12 cellular contexts compared by ENCODE assay signal in genomic region chr2:164903944-164904343, GRCh38. TPM values are rescaled to one million over a fixed set of nuclear protein-coding genes. Genes with fewer than 3 reads are reported as not detected.
A peak's percentile ranks its signal among the peaks of the same experiment; 100 is the strongest.
DNase-seq lines count a peak whose midpoint lies in the region; ATAC-seq and TF ChIP-seq lines count a peak whose summit lies in the region.
"Had no signal": no experiment of that assay in that cellular context is flagged by ENCODE, and none has a peak within 500 bp of the region (broad histone marks: within the 10 kb centered on the region; RNA-seq: fewer than 3 reads in every experiment).

No MANE protein-coding gene starts in this region.

- intact Hi-C loops in Calu3 (cut with micrococcal nuclease; ENCODE audit: unreplicated experiment): loop anchor here (2.0 kb wide), 1 partner anchor 43 kb away; no protein-coding TSS in a partner anchor
- intact Hi-C loops in CD8-positive, alpha-beta T cell (cut with DNase I, micrococcal nuclease): no loop called here

- ATAC-seq in CD8-positive, alpha-beta T cell: no peak
- ATAC-seq in HG02938 (IDR thresholded peaks at IDR 0.05; ENCODE audit: unreplicated experiment): no peak

- no peaks in the 10 kb centered on the region for H3K27me3 ChIP-seq in CD8-positive, alpha-beta T cell (ENCODE audit: insufficient read depth, low read length)
- H3K27me3 ChIP-seq in CD8-positive, alpha-beta memory T cell (ENCODE audit: insufficient read depth, low read length, poor library complexity, severe bottlenecking): no peaks in the 10 kb centered on the region
- H3K27me3 ChIP-seq: ascending aorta had no signal

- H3K4me3 ChIP-seq in CD8-positive, alpha-beta T cell (ENCODE audit: low read depth, low read length): no peak overlapping the region
- no peak overlapping the region for H3K4me3 ChIP-seq in CD8-positive, alpha-beta memory T cell (ENCODE audit: low read length)
- H3K4me3 ChIP-seq: ascending aorta had no signal

- no peaks in the 10 kb centered on the region for H3K36me3 Mint-ChIP-seq in Calu3 (ENCODE audit: insufficient read depth, unreplicated experiment)
- H3K36me3 Mint-ChIP-seq in CD8-positive, alpha-beta T cell: no peaks in the 10 kb centered on the region
- H3K36me3 Mint-ChIP-seq in CD8-positive, alpha-beta memory T cell: no peaks in the 10 kb centered on the region

- BruUV-seq in Calu3 (replicated peaks; lab: Mats Ljungman, UMichigan): no TSS peak

- peak; percentile 32 for DNase-seq in Calu3
- DNase-seq in NCI-H1092 treated with DMSO at 0.1 percent for 48 hours (lab: John Stamatoyannopoulos, UW): peak; percentile 80
- peak; percentile 36 for DNase-seq in NCI-H748 treated with DMSO at 0.1 percent for 48 hours (lab: John Stamatoyannopoulos, UW)
- peak; percentile 40 for DNase-seq in fibroblast of peridontal ligament (ENCODE audit: extremely low read depth)
- no peak for DNase-seq in CD8-positive, alpha-beta T cell
- DNase-seq in GF-D8 (lab: John Stamatoyannopoulos, UW): no peak
- no peak for DNase-seq in CD8-positive, alpha-beta memory T cell
- DNase-seq: naive B cell had no signal

- no peak for TF ChIP-seq CTCF in Calu3 (IDR thresholded peaks at IDR 0.05; ENCODE audit: unreplicated experiment)
- no peak for TF ChIP-seq CTCF in CD8-positive, alpha-beta T cell (IDR thresholded peaks at IDR 0.05)

- POLR2A ChIA-PET in CD8-positive, alpha-beta T cell (lab: Charles Lee): interaction anchor here (0.7 kb wide), 1 partner anchor 45 kb away, joined by 4 read pairs; no protein-coding TSS in a partner anchor
- POLR2A ChIA-PET in CD8-positive, alpha-beta memory T cell (lab: Charles Lee): no interaction called here

- no peaks in the 10 kb centered on the region for H3K4me1 ChIP-seq in CD8-positive, alpha-beta T cell (ENCODE audit: insufficient read depth, low read length)
- H3K4me1 ChIP-seq in CD8-positive, alpha-beta memory T cell (ENCODE audit: insufficient read depth, low read length): no peaks in the 10 kb centered on the region

- no peak overlapping the region for H3K27ac ChIP-seq in CD8-positive, alpha-beta T cell (ENCODE audit: low read depth, low read length)
- no peak overlapping the region for H3K27ac ChIP-seq in CD8-positive, alpha-beta memory T cell (ENCODE audit: low read depth, low read length)
- H3K27ac ChIP-seq: ascending aorta had no signal

- peak overlapping the region; percentile 42 for H3K27ac Mint-ChIP-seq in Calu3 (ENCODE audit: unreplicated experiment)
- no peak overlapping the region for H3K27ac Mint-ChIP-seq in CD8-positive, alpha-beta T cell
- H3K27ac Mint-ChIP-seq in CD8-positive, alpha-beta memory T cell: no peak overlapping the region

- CTCF ChIA-PET in Calu3 (lab: Charles Lee): interaction anchor here (1.2 to 2.6 kb wide), 4 partner anchors 10 to 63 kb away, joined by 3 to 14 read pairs (median 6); partner anchors contain the start of gene COBLL1
- CTCF ChIA-PET in CD8-positive, alpha-beta T cell (lab: Charles Lee): no interaction called here
- CTCF ChIA-PET in CD8-positive, alpha-beta memory T cell (lab: Charles Lee): no interaction called here

- H3K9me3 ChIP-seq in CD8-positive, alpha-beta T cell (ENCODE audit: low read length): no peaks in the 10 kb centered on the region
- H3K9me3 ChIP-seq in CD8-positive, alpha-beta memory T cell (ENCODE audit: low read length): no peaks in the 10 kb centered on the region
- H3K9me3 ChIP-seq: ascending aorta had no signal

- H3K4me3 Mint-ChIP-seq in Calu3 (ENCODE audit: low read depth, unreplicated experiment): no peak overlapping the region
- H3K4me3 Mint-ChIP-seq in CD8-positive, alpha-beta T cell: no peak overlapping the region
- H3K4me3 Mint-ChIP-seq in CD8-positive, alpha-beta memory T cell: no peak overlapping the region
- H3K4me3 Mint-ChIP-seq: naive B cell had no signal

- H3K4me1 Mint-ChIP-seq in Calu3 (ENCODE audit: low read depth, unreplicated experiment): peaks cover 40% of the 10 kb centered on the region
- no peaks in the 10 kb centered on the region for H3K4me1 Mint-ChIP-seq in CD8-positive, alpha-beta T cell (ENCODE audit: low read depth)
- no peaks in the 10 kb centered on the region for H3K4me1 Mint-ChIP-seq in CD8-positive, alpha-beta memory T cell

- peaks cover 2% of the 10 kb centered on the region for H3K9me3 Mint-ChIP-seq in Calu3 (ENCODE audit: low read depth, unreplicated experiment)
- H3K9me3 Mint-ChIP-seq in CD8-positive, alpha-beta T cell: peaks cover 3% of the 10 kb centered on the region
- H3K9me3 Mint-ChIP-seq in CD8-positive, alpha-beta memory T cell: peaks cover 1 to 9% (median 2%) of the 10 kb centered on the region in 5 donors

- no peaks in the 10 kb centered on the region for H3K27me3 Mint-ChIP-seq in Calu3 (ENCODE audit: unreplicated experiment)
- H3K27me3 Mint-ChIP-seq in CD8-positive, alpha-beta T cell (ENCODE audit: low read depth): no peaks in the 10 kb centered on the region
- no peaks in the 10 kb centered on the region for H3K27me3 Mint-ChIP-seq in CD8-positive, alpha-beta memory T cell
- H3K27me3 Mint-ChIP-seq: naive B cell had no signal

- H3K36me3 ChIP-seq in CD8-positive, alpha-beta T cell (ENCODE audit: insufficient read depth, low read length): no peaks in the 10 kb centered on the region
- no peaks in the 10 kb centered on the region for H3K36me3 ChIP-seq in CD8-positive, alpha-beta memory T cell (ENCODE audit: insufficient read depth, low read length)
- H3K36me3 ChIP-seq: ascending aorta had no signal

RNA-seq across cellular contexts. Expression of gene SLC38A11, which starts 51.4 kb away (rescaled TPM):
- total RNA-seq in Calu3 (2022): 0.57 and 1.6 TPM in 2 replicates
- total RNA-seq in CD8-positive, alpha-beta T cell: not detected
- not detected for total RNA-seq in CD8-positive, alpha-beta memory T cell
- not detected for polyA plus RNA-seq in CD8-positive, alpha-beta memory T cell
- total RNA-seq: ascending aorta; NCI-H460; T-helper 1 cell treated with Interleukin-12 subunit alpha and Interleukin-12 subunit beta and Interleukin-4 antibody, amounts not matched to agents 30 ng/mL and 1 ng/mL, for 36 hours had no signal

Comparison
In these comparisons a context has a peak if more than half of its experiments do, and no peak if none do; other contexts are left out.
1. DNase-seq: peak in Calu3 (single experiment), NCI-H1092 treated with DMSO at 0.1 percent for 48 hours (single experiment), NCI-H748 treated with DMSO at 0.1 percent for 48 hours (single experiment) and fibroblast of peridontal ligament (single experiment); none in CD8-positive, alpha-beta T cell (0 of 7), GF-D8 (single experiment) and CD8-positive, alpha-beta memory T cell (0 of 5).